In the genomic region with DNA sequence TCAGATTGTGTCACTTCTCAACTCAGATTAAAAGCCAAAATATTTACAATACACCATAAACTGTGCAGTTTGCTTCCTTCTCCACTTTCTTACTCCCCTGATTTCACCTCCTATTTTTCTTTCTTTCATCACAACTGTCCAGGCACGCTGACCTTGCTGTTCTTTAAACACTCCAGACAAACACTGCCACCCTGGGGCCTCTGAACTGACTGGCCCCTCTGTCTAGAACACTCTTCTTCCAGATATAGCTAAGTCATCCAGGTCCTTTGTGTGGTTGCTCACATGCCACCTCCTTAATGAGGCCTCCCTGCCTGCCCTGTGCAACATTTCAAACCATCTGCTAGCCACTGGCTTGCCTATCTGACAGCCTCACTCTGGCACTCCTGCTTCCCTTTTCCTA, we compare ENCODE assay signal across 1 cellular context.
TF ChIP-seq lines count a peak whose summit lies in the region.

No MANE protein-coding gene starts in this region.

TF ChIP-seq in HepG2, 621 proteins besides CTCF, POLR2A, EP300 and RAD21 (continued from another document and continues in another):
- TF ChIP-seq, protein P1, sequence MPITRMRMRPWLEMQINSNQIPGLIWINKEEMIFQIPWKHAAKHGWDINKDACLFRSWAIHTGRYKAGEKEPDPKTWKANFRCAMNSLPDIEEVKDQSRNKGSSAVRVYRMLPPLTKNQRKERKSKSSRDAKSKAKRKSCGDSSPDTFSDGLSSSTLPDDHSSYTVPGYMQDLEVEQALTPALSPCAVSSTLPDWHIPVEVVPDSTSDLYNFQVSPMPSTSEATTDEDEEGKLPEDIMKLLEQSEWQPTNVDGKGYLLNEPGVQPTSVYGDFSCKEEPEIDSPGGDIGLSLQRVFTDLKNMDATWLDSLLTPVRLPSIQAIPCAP (CRISPR knock-in tag; IDR thresholded peaks at IDR 0.05; ENCODE audit: low read depth), result no peak
- TF ChIP-seq NAIF1 (CRISPR knock-in tag; IDR thresholded peaks at IDR 0.05; ENCODE audit: borderline replicate concordance) (no peak), PHF20 (CRISPR knock-in tag; IDR thresholded peaks at IDR 0.05) (no peak), NFKBIZ (CRISPR knock-in tag; IDR thresholded peaks at IDR 0.05) (0 out of 2 replicates have a peak, but pooled peaks have one; percentile 37), HMGA1 (CRISPR knock-in tag; conservative IDR thresholded peaks at IDR 0.05) (no peak), KLF9 (CRISPR knock-in tag; IDR thresholded peaks at IDR 0.05; ENCODE audit: low read depth) (no peak), SMARCE1 (IDR thresholded peaks at IDR 0.05; ENCODE audit: borderline replicate concordance) (no peak), ZNF879 (CRISPR knock-in tag; IDR thresholded peaks at IDR 0.05) (no peak), ZMYM2 (CRISPR knock-in tag; IDR thresholded peaks at IDR 0.05) (no peak), SMAD1 (CRISPR knock-in tag; IDR thresholded peaks at IDR 0.05; ENCODE audit: borderline replicate concordance, low read depth) (no peak), ZNF136 (CRISPR knock-in tag; IDR thresholded peaks at IDR 0.05; ENCODE audit: low read depth) (no peak), ZNF672 (CRISPR knock-in tag; IDR thresholded peaks at IDR 0.05) (no peak), ZNF530 (CRISPR knock-in tag; IDR thresholded peaks at IDR 0.05; ENCODE audit: low read depth) (no peak), SCMH1 (CRISPR knock-in tag; IDR thresholded peaks at IDR 0.05; ENCODE audit: borderline replicate concordance) (no peak), PAWR (CRISPR knock-in tag; IDR thresholded peaks at IDR 0.05; ENCODE audit: borderline replicate concordance) (no peak), SRSF4 (IDR thresholded peaks at IDR 0.05; ENCODE audit: low read depth, low read length, poor library complexity, severe bottlenecking) (no peak), KAT8 (CRISPR knock-in tag; IDR thresholded peaks at IDR 0.05) (peak; percentile 57; the same call in 1 of the 2 replicates), PRMT3 (CRISPR knock-in tag; IDR thresholded peaks at IDR 0.05; ENCODE audit: borderline replicate concordance, low read depth) (no peak), ZNF761 (CRISPR knock-in tag; conservative IDR thresholded peaks at IDR 0.05) (no peak), LCORL (IDR thresholded peaks at IDR 0.05) (no peak), LCORL (CRISPR knock-in tag; IDR thresholded peaks at IDR 0.05) (0 out of 2 replicates have a peak, but pooled peaks have one; percentile 38), ZNF383 (CRISPR knock-in tag; IDR thresholded peaks at IDR 0.05; ENCODE audit: borderline replicate concordance) (no peak), TOPORS (CRISPR knock-in tag; IDR thresholded peaks at IDR 0.05) (no peak), RBM39 (IDR thresholded peaks at IDR 0.05; ENCODE audit: low read depth, low read length, poor library complexity, severe bottlenecking) (no peak), FIP1L1 (IDR thresholded peaks at IDR 0.05; ENCODE audit: borderline replicate concordance, insufficient read depth, low read depth, low read length) (no peak), PHF5A (CRISPR knock-in tag; IDR thresholded peaks at IDR 0.05; ENCODE audit: low read depth, unreplicated experiment) (no peak), STAG1 (CRISPR knock-in tag; IDR thresholded peaks at IDR 0.05) (peak; percentile 43), ZNF550 (CRISPR knock-in tag; IDR thresholded peaks at IDR 0.05; ENCODE audit: borderline replicate concordance) (no peak), ZBTB42 (CRISPR knock-in tag; IDR thresholded peaks at IDR 0.05) (no peak), NCOA2 (CRISPR knock-in tag; IDR thresholded peaks at IDR 0.05) (peak; percentile 68), TBL1XR1 (IDR thresholded peaks at IDR 0.05; ENCODE audit: borderline replicate concordance, low read length, partially characterized antibody) (no peak), HNRNPK (IDR thresholded peaks at IDR 0.05; ENCODE audit: low read depth, low read length, poor library complexity, severe bottlenecking) (no peak), CAMTA2 (CRISPR knock-in tag; IDR thresholded peaks at IDR 0.05; ENCODE audit: borderline replicate concordance) (no peak), HNRNPH1 (optimal IDR thresholded peaks at IDR 0.05; ENCODE audit: low read depth, low read length) (no peak), MAFG (CRISPR knock-in tag; IDR thresholded peaks at IDR 0.05) (no peak), MTA3 (CRISPR knock-in tag; IDR thresholded peaks at IDR 0.05) (no peak), YY1 (IDR thresholded peaks at IDR 0.05; ENCODE audit: insufficient read depth, insufficient replicate concordance, low read depth, low read length) (no peak), ZNF225 (CRISPR knock-in tag; IDR thresholded peaks at IDR 0.05) (no peak), ZNF558 (CRISPR knock-in tag; IDR thresholded peaks at IDR 0.05; ENCODE audit: borderline replicate concordance) (no peak)
- TF ChIP-seq, protein P2, sequence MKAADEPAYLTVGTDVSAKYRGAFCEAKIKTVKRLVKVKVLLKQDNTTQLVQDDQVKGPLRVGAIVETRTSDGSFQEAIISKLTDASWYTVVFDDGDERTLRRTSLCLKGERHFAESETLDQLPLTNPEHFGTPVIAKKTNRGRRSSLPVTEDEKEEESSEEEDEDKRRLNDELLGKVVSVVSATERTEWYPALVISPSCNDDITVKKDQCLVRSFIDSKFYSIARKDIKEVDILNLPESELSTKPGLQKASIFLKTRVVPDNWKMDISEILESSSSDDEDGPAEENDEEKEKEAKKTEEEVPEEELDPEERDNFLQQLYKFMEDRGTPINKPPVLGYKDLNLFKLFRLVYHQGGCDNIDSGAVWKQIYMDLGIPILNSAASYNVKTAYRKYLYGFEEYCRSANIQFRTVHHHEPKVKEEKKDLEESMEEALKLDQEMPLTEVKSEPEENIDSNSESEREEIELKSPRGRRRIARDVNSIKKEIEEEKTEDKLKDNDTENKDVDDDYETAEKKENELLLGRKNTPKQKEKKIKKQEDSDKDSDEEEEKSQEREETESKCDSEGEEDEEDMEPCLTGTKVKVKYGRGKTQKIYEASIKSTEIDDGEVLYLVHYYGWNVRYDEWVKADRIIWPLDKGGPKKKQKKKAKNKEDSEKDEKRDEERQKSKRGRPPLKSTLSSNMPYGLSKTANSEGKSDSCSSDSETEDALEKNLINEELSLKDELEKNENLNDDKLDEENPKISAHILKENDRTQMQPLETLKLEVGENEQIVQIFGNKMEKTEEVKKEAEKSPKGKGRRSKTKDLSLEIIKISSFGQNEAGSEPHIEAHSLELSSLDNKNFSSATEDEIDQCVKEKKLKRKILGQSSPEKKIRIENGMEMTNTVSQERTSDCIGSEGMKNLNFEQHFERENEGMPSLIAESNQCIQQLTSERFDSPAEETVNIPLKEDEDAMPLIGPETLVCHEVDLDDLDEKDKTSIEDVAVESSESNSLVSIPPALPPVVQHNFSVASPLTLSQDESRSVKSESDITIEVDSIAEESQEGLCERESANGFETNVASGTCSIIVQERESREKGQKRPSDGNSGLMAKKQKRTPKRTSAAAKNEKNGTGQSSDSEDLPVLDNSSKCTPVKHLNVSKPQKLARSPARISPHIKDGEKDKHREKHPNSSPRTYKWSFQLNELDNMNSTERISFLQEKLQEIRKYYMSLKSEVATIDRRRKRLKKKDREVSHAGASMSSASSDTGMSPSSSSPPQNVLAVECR (CRISPR knock-in tag; IDR thresholded peaks at IDR 0.05; ENCODE audit: borderline replicate concordance), result no peak; the same call in 1 of the 2 replicates
- TF ChIP-seq, protein P3, sequence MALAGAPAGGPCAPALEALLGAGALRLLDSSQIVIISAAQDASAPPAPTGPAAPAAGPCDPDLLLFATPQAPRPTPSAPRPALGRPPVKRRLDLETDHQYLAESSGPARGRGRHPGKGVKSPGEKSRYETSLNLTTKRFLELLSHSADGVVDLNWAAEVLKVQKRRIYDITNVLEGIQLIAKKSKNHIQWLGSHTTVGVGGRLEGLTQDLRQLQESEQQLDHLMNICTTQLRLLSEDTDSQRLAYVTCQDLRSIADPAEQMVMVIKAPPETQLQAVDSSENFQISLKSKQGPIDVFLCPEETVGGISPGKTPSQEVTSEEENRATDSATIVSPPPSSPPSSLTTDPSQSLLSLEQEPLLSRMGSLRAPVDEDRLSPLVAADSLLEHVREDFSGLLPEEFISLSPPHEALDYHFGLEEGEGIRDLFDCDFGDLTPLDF (CRISPR knock-in tag; IDR thresholded peaks at IDR 0.05), result no peak
- TF ChIP-seq, protein P4, sequence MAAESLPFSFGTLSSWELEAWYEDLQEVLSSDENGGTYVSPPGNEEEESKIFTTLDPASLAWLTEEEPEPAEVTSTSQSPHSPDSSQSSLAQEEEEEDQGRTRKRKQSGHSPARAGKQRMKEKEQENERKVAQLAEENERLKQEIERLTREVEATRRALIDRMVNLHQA (CRISPR knock-in tag; IDR thresholded peaks at IDR 0.05), result no peak
- TF ChIP-seq, protein P5, sequence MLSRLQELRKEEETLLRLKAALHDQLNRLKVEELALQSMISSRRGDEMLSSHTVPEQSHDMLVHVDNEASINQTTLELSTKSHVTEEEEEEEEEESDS (CRISPR knock-in tag; IDR thresholded peaks at IDR 0.05; ENCODE audit: borderline replicate concordance), result no peak
- TF ChIP-seq, protein P6, sequence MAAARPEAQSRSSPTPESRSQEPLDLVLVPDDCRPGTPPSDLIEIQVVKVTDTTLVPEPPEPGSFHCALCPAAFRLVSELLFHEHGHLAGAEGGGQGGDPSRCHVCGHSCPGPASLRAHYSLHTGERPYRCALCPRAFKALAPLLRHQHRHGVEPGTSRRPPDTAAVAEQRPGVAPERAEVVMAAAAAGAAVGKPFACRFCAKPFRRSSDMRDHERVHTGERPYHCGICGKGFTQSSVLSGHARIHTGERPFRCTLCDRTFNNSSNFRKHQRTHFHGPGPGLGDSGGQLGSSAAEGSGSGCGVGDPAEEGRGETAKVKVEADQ (CRISPR knock-in tag; IDR thresholded peaks at IDR 0.05; ENCODE audit: borderline replicate concordance), result no peak
- TF ChIP-seq, protein P7, sequence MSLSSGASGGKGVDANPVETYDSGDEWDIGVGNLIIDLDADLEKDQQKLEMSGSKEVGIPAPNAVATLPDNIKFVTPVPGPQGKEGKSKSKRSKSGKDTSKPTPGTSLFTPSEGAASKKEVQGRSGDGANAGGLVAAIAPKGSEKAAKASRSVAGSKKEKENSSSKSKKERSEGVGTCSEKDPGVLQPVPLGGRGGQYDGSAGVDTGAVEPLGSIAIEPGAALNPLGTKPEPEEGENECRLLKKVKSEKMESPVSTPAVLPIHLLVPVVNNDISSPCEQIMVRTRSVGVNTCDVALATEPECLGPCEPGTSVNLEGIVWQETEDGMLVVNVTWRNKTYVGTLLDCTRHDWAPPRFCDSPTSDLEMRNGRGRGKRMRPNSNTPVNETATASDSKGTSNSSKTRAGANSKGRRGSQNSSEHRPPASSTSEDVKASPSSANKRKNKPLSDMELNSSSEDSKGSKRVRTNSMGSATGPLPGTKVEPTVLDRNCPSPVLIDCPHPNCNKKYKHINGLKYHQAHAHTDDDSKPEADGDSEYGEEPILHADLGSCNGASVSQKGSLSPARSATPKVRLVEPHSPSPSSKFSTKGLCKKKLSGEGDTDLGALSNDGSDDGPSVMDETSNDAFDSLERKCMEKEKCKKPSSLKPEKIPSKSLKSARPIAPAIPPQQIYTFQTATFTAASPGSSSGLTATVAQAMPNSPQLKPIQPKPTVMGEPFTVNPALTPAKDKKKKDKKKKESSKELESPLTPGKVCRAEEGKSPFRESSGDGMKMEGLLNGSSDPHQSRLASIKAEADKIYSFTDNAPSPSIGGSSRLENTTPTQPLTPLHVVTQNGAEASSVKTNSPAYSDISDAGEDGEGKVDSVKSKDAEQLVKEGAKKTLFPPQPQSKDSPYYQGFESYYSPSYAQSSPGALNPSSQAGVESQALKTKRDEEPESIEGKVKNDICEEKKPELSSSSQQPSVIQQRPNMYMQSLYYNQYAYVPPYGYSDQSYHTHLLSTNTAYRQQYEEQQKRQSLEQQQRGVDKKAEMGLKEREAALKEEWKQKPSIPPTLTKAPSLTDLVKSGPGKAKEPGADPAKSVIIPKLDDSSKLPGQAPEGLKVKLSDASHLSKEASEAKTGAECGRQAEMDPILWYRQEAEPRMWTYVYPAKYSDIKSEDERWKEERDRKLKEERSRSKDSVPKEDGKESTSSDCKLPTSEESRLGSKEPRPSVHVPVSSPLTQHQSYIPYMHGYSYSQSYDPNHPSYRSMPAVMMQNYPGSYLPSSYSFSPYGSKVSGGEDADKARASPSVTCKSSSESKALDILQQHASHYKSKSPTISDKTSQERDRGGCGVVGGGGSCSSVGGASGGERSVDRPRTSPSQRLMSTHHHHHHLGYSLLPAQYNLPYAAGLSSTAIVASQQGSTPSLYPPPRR (CRISPR knock-in tag; IDR thresholded peaks at IDR 0.05; ENCODE audit: borderline replicate concordance), result no peak
- TF ChIP-seq, protein P8, sequence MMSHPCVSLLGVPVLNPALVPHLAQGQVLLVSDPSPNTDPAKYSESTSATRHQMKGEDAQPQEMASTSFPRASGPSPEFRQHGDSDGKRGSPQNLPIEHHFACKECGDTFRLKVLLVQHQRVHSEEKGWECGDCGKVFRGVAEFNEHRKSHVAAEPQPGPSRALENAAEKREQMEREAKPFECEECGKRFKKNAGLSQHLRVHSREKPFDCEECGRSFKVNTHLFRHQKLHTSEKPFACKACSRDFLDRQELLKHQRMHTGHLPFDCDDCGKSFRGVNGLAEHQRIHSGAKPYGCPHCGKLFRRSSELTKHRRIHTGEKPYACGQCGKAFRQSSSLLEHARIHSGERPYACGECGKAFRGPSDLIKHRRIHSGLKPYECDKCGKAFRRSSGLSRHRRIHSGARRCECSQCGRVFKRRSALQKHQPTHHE (CRISPR knock-in tag; IDR thresholded peaks at IDR 0.05; ENCODE audit: borderline replicate concordance), result no peak
- TF ChIP-seq, protein P9, sequence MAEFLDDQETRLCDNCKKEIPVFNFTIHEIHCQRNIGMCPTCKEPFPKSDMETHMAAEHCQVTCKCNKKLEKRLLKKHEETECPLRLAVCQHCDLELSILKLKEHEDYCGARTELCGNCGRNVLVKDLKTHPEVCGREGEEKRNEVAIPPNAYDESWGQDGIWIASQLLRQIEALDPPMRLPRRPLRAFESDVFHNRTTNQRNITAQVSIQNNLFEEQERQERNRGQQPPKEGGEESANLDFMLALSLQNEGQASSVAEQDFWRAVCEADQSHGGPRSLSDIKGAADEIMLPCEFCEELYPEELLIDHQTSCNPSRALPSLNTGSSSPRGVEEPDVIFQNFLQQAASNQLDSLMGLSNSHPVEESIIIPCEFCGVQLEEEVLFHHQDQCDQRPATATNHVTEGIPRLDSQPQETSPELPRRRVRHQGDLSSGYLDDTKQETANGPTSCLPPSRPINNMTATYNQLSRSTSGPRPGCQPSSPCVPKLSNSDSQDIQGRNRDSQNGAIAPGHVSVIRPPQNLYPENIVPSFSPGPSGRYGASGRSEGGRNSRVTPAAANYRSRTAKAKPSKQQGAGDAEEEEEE (CRISPR knock-in tag; IDR thresholded peaks at IDR 0.05; ENCODE audit: borderline replicate concordance), result no peak
- TF ChIP-seq, protein P10, sequence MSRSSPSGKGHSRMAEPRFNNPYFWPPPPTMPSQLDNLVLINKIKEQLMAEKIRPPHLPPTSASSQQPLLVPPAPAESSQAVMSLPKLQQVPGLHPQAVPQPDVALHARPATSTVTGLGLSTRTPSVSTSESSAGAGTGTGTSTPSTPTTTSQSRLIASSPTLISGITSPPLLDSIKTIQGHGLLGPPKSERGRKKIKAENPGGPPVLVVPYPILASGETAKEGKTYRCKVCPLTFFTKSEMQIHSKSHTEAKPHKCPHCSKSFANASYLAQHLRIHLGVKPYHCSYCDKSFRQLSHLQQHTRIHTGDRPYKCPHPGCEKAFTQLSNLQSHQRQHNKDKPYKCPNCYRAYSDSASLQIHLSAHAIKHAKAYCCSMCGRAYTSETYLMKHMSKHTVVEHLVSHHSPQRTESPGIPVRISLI (CRISPR knock-in tag; IDR thresholded peaks at IDR 0.05; ENCODE audit: borderline replicate concordance), result no peak
